ENCODE assay signal across 33 cellular contexts in genomic region chr10:95217476-95217875, GRCh38. TPM values are rescaled to one million over a fixed set of nuclear protein-coding genes. Genes with fewer than 3 reads are reported as not detected.
A peak's percentile ranks its signal among the peaks of the same experiment; 100 is the strongest.
DNase-seq lines count a peak whose midpoint lies in the region; ATAC-seq, FAIRE-seq and TF ChIP-seq lines count a peak whose summit lies in the region.
"Had no signal": no experiment of that assay in that cellular context is flagged by ENCODE, and none has a peak within 500 bp of the region (broad histone marks: within the 10 kb centered on the region; RNA-seq: fewer than 3 reads in every experiment).

No MANE protein-coding gene starts in this region.

- ATAC-seq in A549 (no peak), WTC11 (no peak)
- ATAC-seq: activated CD8-positive, alpha-beta T cell treated with anti-CD3 and anti-CD28 coated beads for 36 hours; activated T-helper 17 cell treated with anti-CD3 and anti-CD28 coated beads, Interleukin-2, amount 50 U/mL, for 72 hours; GM12878; GM23338; naive thymus-derived CD8-positive, alpha-beta T cell; psoas muscle had no signal

- FAIRE-seq in A549 (lab: Jason Lieb, UNC) (no peak), GM19239 (lab: Jason Lieb, UNC) (no peak)
- FAIRE-seq: A204.1, GM12878 had no signal

- no peak overlapping the region for H3K4me3 ChIP-seq in A549
- H3K4me3 ChIP-seq: BLaER1, GM12878, GM23338, left ventricle myocardium inferior, psoas muscle, tibial nerve had no signal

- no peak for TF ChIP-seq EP300 in A549 (IDR thresholded peaks at IDR 0.05)

- TF ChIP-seq POLR2A in A549 (IDR thresholded peaks at IDR 0.05; ENCODE audit: low read length): no peak

- POLR2A ChIA-PET in A549 (lab: Yijun Ruan, JAX) (no interaction called here), WTC11 (lab: Charles Lee) (no interaction called here)

- intact Hi-C loops in Calu3 (cut with micrococcal nuclease; ENCODE audit: unreplicated experiment): no loop called here

- CTCF ChIA-PET in A549 (lab: Yijun Ruan, JAX): interaction anchor here (0.8 to 7.5 kb wide), 2 partner anchors 20 to 25 kb away, joined by 3 to 41 read pairs; no protein-coding TSS in a partner anchor
- CTCF ChIA-PET in WTC11 (lab: Charles Lee): interaction anchor here (0.8 to 1.1 kb wide), 2 partner anchors 26 to 29 kb away, joined by 3 to 4 read pairs; no protein-coding TSS in a partner anchor
- CTCF ChIA-PET in Calu3 (lab: Charles Lee): no interaction called here

- H3K9me3 Mint-ChIP-seq in WTC11 (peaks cover 20% of the 10 kb centered on the region), Calu3 (ENCODE audit: low read depth, unreplicated experiment) (no peaks in the 10 kb centered on the region)
- H3K9me3 Mint-ChIP-seq: activated CD8-positive, alpha-beta T cell treated with anti-CD3 and anti-CD28 coated beads for 36 hours; activated naive CD4-positive, alpha-beta T cell treated with anti-CD3 and anti-CD28 coated beads, Interleukin-2, amount 50 U/mL, for 24 hours; central memory CD8-positive, alpha-beta T cell; GM23338 had no signal

- TF ChIP-seq CTCF in A549 (IDR thresholded peaks at IDR 0.05) (no peak), WTC11 (IDR thresholded peaks at IDR 0.05) (no peak), Calu3 (IDR thresholded peaks at IDR 0.05; ENCODE audit: unreplicated experiment) (no peak)

- peak overlapping the region; percentile 10 to 56; a peak in 3 of 6 replicates for H3K27ac ChIP-seq in A549
- H3K27ac ChIP-seq: BLaER1, HL-60, left ventricle myocardium inferior, psoas muscle, tibial nerve had no signal

- H3K4me1 Mint-ChIP-seq in WTC11: peaks cover 42% of the 10 kb centered on the region
- no peaks in the 10 kb centered on the region for H3K4me1 Mint-ChIP-seq in Calu3 (ENCODE audit: low read depth, unreplicated experiment)
- H3K4me1 Mint-ChIP-seq: activated naive CD4-positive, alpha-beta T cell treated with anti-CD3 and anti-CD28 coated beads, Interleukin-2, amount 50 U/mL, for 24 hours; activated T-helper 17 cell treated with anti-CD3 and anti-CD28 coated beads, Interleukin-2, amount 50 U/mL, for 72 hours; central memory CD8-positive, alpha-beta T cell; naive thymus-derived CD8-positive, alpha-beta T cell had no signal

- no peak for TF ChIP-seq RAD21 in A549 (conservative IDR thresholded peaks at IDR 0.05 in 1 of 2, IDR thresholded peaks at IDR 0.05 in 1 of 2)

- DNase-seq in A549 (ENCODE audit: low read depth in 1 of 2, low spot score in 1 of 2) (no peak), HT1080 (ENCODE audit: low read depth) (peak; percentile 9), WTC11 (ENCODE audit: low spot score) (no peak), fibroblast of peridontal ligament (ENCODE audit: extremely low read depth) (peak; percentile 37), LoVo (ENCODE audit: low spot score) (no peak), Calu3 (no peak), GM19239 (ENCODE audit: insufficient read length, low spot score) (no peak), SW 1271 (lab: John Stamatoyannopoulos, UW) (no peak)
- DNase-seq: activated CD4-positive, alpha-beta T cell treated with anti-CD3 and anti-CD28 coated beads for 1 hour; activated CD8-positive, alpha-beta T cell treated with anti-CD3 and anti-CD28 coated beads for 36 hours; dermis blood vessel endothelial cell; DMS79; islet precursor cell; left ventricle myocardium inferior; midbrain; naive thymus-derived CD8-positive, alpha-beta T cell; NCI-H2029 treated with DMSO at 0.1 percent for 48 hours; NCI-H2227 treated with DMSO at 0.1 percent for 48 hours; nucleus accumbens; psoas muscle; RPMI8226; stimulated activated naive CD4-positive, alpha-beta T cell treated with Interleukin-2 at 50 U/mL for 16 hours had no signal

- H3K27ac Mint-ChIP-seq in WTC11 (0 out of 2 replicates have a peak overlapping the region, but pooled peaks have one; percentile 58), Calu3 (ENCODE audit: unreplicated experiment) (no peak overlapping the region)
- H3K27ac Mint-ChIP-seq: activated CD8-positive, alpha-beta T cell treated with anti-CD3 and anti-CD28 coated beads for 36 hours; activated naive CD4-positive, alpha-beta T cell treated with anti-CD3 and anti-CD28 coated beads, Interleukin-2, amount 50 U/mL, for 24 hours; activated T-helper 17 cell treated with anti-CD3 and anti-CD28 coated beads, Interleukin-2, amount 50 U/mL, for 72 hours; GM23338 had no signal

- 56% methylated on average over 1 of the region's 1 CpG for WGBS in A549 (ENCODE audit: missing lambda C conversion rate)

- no peak overlapping the region for H3K4me3 Mint-ChIP-seq in WTC11
- H3K4me3 Mint-ChIP-seq in Calu3 (ENCODE audit: low read depth, unreplicated experiment): no peak overlapping the region
- H3K4me3 Mint-ChIP-seq: activated CD8-positive, alpha-beta T cell treated with anti-CD3 and anti-CD28 coated beads for 36 hours; activated naive CD4-positive, alpha-beta T cell treated with anti-CD3 and anti-CD28 coated beads, Interleukin-2, amount 50 U/mL, for 24 hours; activated T-helper 17 cell treated with anti-CD3 and anti-CD28 coated beads, Interleukin-2, amount 50 U/mL, for 72 hours; central memory CD8-positive, alpha-beta T cell; GM23338; naive thymus-derived CD8-positive, alpha-beta T cell had no signal

- peaks cover 33% of the 10 kb centered on the region for H3K36me3 Mint-ChIP-seq in WTC11
- no peaks in the 10 kb centered on the region for H3K36me3 Mint-ChIP-seq in Calu3 (ENCODE audit: insufficient read depth, unreplicated experiment)
- H3K36me3 Mint-ChIP-seq: activated naive CD4-positive, alpha-beta T cell treated with anti-CD3 and anti-CD28 coated beads, Interleukin-2, amount 50 U/mL, for 24 hours had no signal

- no peaks in the 10 kb centered on the region for H3K27me3 Mint-ChIP-seq in WTC11 (ENCODE audit: low read depth)
- H3K27me3 Mint-ChIP-seq in Calu3 (ENCODE audit: unreplicated experiment): no peaks in the 10 kb centered on the region
- H3K27me3 Mint-ChIP-seq: activated CD8-positive, alpha-beta T cell treated with anti-CD3 and anti-CD28 coated beads for 36 hours; central memory CD8-positive, alpha-beta T cell had no signal

- BruUV-seq in Calu3 (replicated peaks; lab: Mats Ljungman, UMichigan): no TSS peak

- H3K9me3 ChIP-seq in A549: no peaks in the 10 kb centered on the region
- H3K9me3 ChIP-seq: left ventricle myocardium inferior, psoas muscle, tibial nerve had no signal

- no peak overlapping the region for H3K4me2 ChIP-seq in A549
- H3K4me2 ChIP-seq: BLaER1, GM23338 had no signal

- H3K4me1 ChIP-seq in A549: peaks cover 45% of the 10 kb centered on the region
- H3K4me1 ChIP-seq: BLaER1, psoas muscle, tibial nerve had no signal

TF ChIP-seq in A549, 52 proteins besides CTCF, POLR2A, EP300 and RAD21 (continues in another document):
- TF ChIP-seq KDM1A (IDR thresholded peaks at IDR 0.05; ENCODE audit: low read depth): no peak
- no peak for TF ChIP-seq RFX5 (IDR thresholded peaks at IDR 0.05)
- TF ChIP-seq PHF8 (IDR thresholded peaks at IDR 0.05; ENCODE audit: borderline replicate concordance, low read depth): no peak
- TF ChIP-seq RCOR1 (IDR thresholded peaks at IDR 0.05; ENCODE audit: low read depth, low read length): no peak
- no peak for TF ChIP-seq HOXB13 (CRISPR knock-in tag; IDR thresholded peaks at IDR 0.05; ENCODE audit: low read depth)
- TF ChIP-seq ZFP36 (IDR thresholded peaks at IDR 0.05; ENCODE audit: borderline replicate concordance, partially characterized antibody): no peak
- no peak for TF ChIP-seq ZSCAN20 (CRISPR knock-in tag; IDR thresholded peaks at IDR 0.05)
- TF ChIP-seq BCL3 (IDR thresholded peaks at IDR 0.05): no peak
- TF ChIP-seq NFE2L2 (conservative IDR thresholded peaks at IDR 0.05; ENCODE audit: low read length): no peak
- TF ChIP-seq HOXB5 (CRISPR knock-in tag; IDR thresholded peaks at IDR 0.05): no peak

TF ChIP-seq in WTC11, 78 proteins besides CTCF, POLR2A, EP300 and RAD21 (continues in another document):
- TF ChIP-seq ZNF121 (CRISPR knock-in tag; IDR thresholded peaks at IDR 0.05) (no peak), ZBTB21 (CRISPR knock-in tag; IDR thresholded peaks at IDR 0.05; ENCODE audit: borderline replicate concordance) (no peak), NFE2L1 (CRISPR knock-in tag; IDR thresholded peaks at IDR 0.05) (no peak), ATF3 (CRISPR knock-in tag; conservative IDR thresholded peaks at IDR 0.05) (no peak), USF2 (CRISPR knock-in tag; IDR thresholded peaks at IDR 0.05) (no peak), CREB1 (CRISPR knock-in tag; IDR thresholded peaks at IDR 0.05) (no peak), ATF2 (CRISPR knock-in tag; IDR thresholded peaks at IDR 0.05; ENCODE audit: borderline replicate concordance, low read depth) (no peak), SP1 (CRISPR knock-in tag; conservative IDR thresholded peaks at IDR 0.05) (no peak), KAT7 (CRISPR knock-in tag; IDR thresholded peaks at IDR 0.05; ENCODE audit: borderline replicate concordance) (no peak)

RNA-seq across cellular contexts. Expression of gene ACSM6, which starts 23.4 kb away (rescaled TPM):
- polyA plus RNA-seq in A549 (2011; rRNA removed): not detected in 2 replicates
- not detected in 2 replicates for polyA plus RNA-seq in A549 (2012; cell fraction: cytosol; rRNA removed)
- not detected in 2 replicates for polyA plus RNA-seq in A549 (2012; cell fraction: nucleus; rRNA removed)
- polyA plus RNA-seq in A549 (2017; fragmentation: RNase III; extraction: RNeasy Plus Mini Kit Qiagen cat#74134 plus additional on column Dnase treatment): not detected in 3 replicates
- polyA minus RNA-seq in A549 (2011; rRNA and poly(A)+ RNA removed): not detected in 2 replicates
- total RNA-seq in HT1080 (2014; rRNA removed; shearing (Covaris generic)): not detected in 2 replicates
- not detected in 2 replicates for polyA plus RNA-seq in HT1080 (2015; cell fraction: cytosol; rRNA removed)
- polyA plus RNA-seq in HT1080 (2015; cell fraction: nucleus; rRNA removed): not detected in 2 replicates
- total RNA-seq in WTC11 (2021): 0.11 to 0.14 TPM in 2 of 3 replicates, not detected in the other
- not detected in 2 replicates for total RNA-seq in Calu3 (2022)
- total RNA-seq: activated CD8-positive, alpha-beta T cell treated with anti-CD3 and anti-CD28 coated beads for 36 hours; activated T-helper 17 cell treated with anti-CD3 and anti-CD28 coated beads, Interleukin-2, amount 50 U/mL, for 72 hours; dermis blood vessel endothelial cell; GM12878; GM23338; left ventricle myocardium inferior; naive thymus-derived CD8-positive, alpha-beta T cell; psoas muscle; SK-MEL-5; T-helper 1 cell treated with Interleukin-12 subunit alpha and Interleukin-12 subunit beta and Interleukin-4 antibody, amounts not matched to agents 30 ng/mL and 1 ng/mL, for 36 hours; tibial nerve had no signal
- polyA plus RNA-seq: naive thymus-derived CD8-positive, alpha-beta T cell; psoas muscle had no signal

Comparison
In these comparisons a context has a peak if more than half of its experiments do, and no peak if none do; other contexts are left out.
1. DNase-seq: peak in HT1080 (single experiment) and fibroblast of peridontal ligament (single experiment); none in A549 (0 of 2), WTC11 (single experiment), LoVo (single experiment), Calu3 (single experiment), GM19239 (single experiment) and SW 1271 (0 of 2).